31 cellular contexts compared by ENCODE assay signal in the genomic region with DNA sequence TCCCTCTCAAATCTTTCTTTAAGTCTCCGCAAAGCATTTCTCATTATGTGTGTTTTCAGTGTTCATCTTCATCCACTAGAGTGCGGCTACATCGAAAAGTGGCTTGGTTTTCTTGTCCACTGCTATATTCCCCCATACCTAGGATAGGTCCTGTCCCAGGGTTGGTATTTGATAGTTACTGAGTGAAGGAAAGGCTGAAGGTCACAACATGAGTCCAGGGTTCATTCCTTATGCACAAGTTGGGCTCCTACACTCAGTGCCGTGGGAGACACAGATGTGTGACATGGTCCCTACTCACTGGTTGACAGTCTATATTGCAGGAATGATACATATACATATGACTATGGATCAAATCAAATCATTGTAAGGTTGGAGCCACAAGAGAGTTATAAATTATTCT.
"Had no signal": no experiment of that assay in that cellular context is flagged by ENCODE, and none has a peak within 500 bp of the region (broad histone marks: within the 10 kb centered on the region; RNA-seq: fewer than 3 reads in every experiment).

No MANE protein-coding gene starts in this region.

- H3K4me1 ChIP-seq: ascending aorta had no signal

- ATAC-seq: activated CD8-positive, alpha-beta memory T cell treated with anti-CD3 and anti-CD28 coated beads, Interleukin-2, amount 10 ng/mL, durations not matched to agents 7 days and 5 days; activated CD8-positive, alpha-beta T cell treated with anti-CD3 and anti-CD28 coated beads, Interleukin-2, amount 10 ng/mL, durations not matched to agents 7 days and 5 days; activated naive CD8-positive, alpha-beta T cell treated with anti-CD3 and anti-CD28 coated beads, Interleukin-2, amount 50 U/mL, for 24 hours had no signal

- DNase-seq: activated B cell treated with CpG ODN at 0.5 μM for 24 hours; activated CD4-positive, alpha-beta memory T cell treated with anti-CD3 and anti-CD28 coated beads for 36 hours; activated CD4-positive, alpha-beta T cell treated with anti-CD3 and anti-CD28 coated beads for 4 hours; activated CD4-positive, alpha-beta T cell treated with anti-CD3 and anti-CD28 coated beads, Interleukin-2, amount 10 ng/mL, durations not matched to agents 24 days and 14 days; activated CD4-positive, alpha-beta T cell treated with anti-CD3 and anti-CD28 coated beads, Interleukin-2, amount 50 U/mL, for 1 hour; activated CD4-positive, alpha-beta T cell treated with anti-CD3 and anti-CD28 coated beads, Interleukin-2, amount 50 U/mL, for 4 hours; activated CD4-positive, CD25-positive, alpha-beta regulatory T cell treated with anti-CD3 and anti-CD28 coated beads, Interleukin-2, amount 50 U/mL, for 72 hours; activated CD8-positive, alpha-beta memory T cell treated with anti-CD3 and anti-CD28 coated beads for 24 hours; activated CD8-positive, alpha-beta memory T cell treated with anti-CD3 and anti-CD28 coated beads, Interleukin-2, amount 10 ng/mL, durations not matched to agents 7 days and 5 days; activated CD8-positive, alpha-beta memory T cell treated with anti-CD3 and anti-CD28 coated beads, Interleukin-2, amount 50 U/mL, for 48 hours; activated CD8-positive, alpha-beta T cell treated with anti-CD3 and anti-CD28 coated beads, Interleukin-2, amount 10 ng/mL, durations not matched to agents 7 days and 5 days; activated effector memory CD4-positive, alpha-beta T cell treated with Interleukin-2 at 50 U/mL for 16 hours; activated gamma-delta T cell; activated naive CD4-positive, alpha-beta T cell treated with anti-CD3 and anti-CD28 coated beads, Interleukin-2, amount 10 ng/mL, durations not matched to agents 7 days and 5 days; activated naive CD4-positive, alpha-beta T cell treated with Interleukin-2 at 50 U/mL for 16 hours; activated naive CD8-positive, alpha-beta T cell treated with anti-CD3 and anti-CD28 coated beads, Interleukin-2, amount 10 ng/mL, durations not matched to agents 7 days and 5 days; activated naive CD8-positive, alpha-beta T cell treated with anti-CD3 and anti-CD28 coated beads, Interleukin-2, amount 50 U/mL, for 24 hours; activated T-cell treated with anti-CD3 and anti-CD28 coated beads, Interleukin-2, amount 50 U/mL, for 24 hours; activated T-cell treated with anti-CD3 and anti-CD28 coated beads, Interleukin-2, amount 50 U/mL, for 48 hours; amygdala; anterior cingulate cortex; caudate nucleus; cerebellar nuclear complex; T-helper 1 cell; T-helper 2 cell; T-helper 9 cell had no signal

- H3K4me3 ChIP-seq: ascending aorta, cardiac muscle cell had no signal

- H3K9me3 ChIP-seq: ascending aorta had no signal

- H3K27me3 ChIP-seq: ascending aorta, cardiac muscle cell had no signal

- H3K27ac ChIP-seq: ascending aorta, cardiac muscle cell, VCaP had no signal

- H3K36me3 ChIP-seq: ascending aorta, cardiac muscle cell had no signal

- FAIRE-seq: bronchial epithelial cell, TTC549 had no signal
